In the genomic region with DNA sequence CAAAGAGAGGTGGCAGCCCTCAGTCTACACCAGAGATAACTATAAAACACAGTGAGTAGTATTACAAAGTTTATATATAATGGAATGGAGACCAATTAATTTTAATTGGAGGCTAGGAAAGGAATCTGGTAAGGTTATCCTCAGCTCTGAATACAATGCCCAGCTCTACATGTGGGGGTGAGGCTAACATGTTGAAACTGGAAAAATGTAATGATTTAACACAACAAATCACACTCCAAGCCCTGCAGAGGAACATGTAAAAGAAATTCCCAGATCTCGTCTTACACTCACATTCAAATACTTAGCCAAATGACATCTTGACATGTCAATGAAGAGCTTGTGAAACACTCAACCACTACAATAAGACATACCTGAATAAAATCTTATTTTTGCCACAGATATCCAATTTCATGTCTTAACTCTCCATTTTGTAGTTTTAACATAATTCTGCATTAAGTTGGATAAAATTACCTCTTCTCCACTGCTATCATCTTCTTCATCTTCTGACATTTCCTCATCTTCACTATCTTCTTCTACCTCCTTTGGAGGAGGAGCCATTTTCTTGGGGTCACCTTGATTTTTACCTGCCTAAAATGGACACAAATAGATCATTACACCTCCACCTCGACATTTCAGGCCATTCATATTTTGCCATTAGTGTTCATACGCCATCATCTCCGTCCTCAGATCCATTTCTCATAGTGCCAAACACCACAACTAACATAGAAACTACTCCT, we compare ENCODE assay signal across 8 cellular contexts. TPM values are rescaled to one million over a fixed set of nuclear protein-coding genes. Genes with fewer than 3 reads are reported as not detected.
DNase-seq lines count a peak whose midpoint lies in the region; FAIRE-seq and TF ChIP-seq lines count a peak whose summit lies in the region.

No MANE protein-coding gene starts in this region.

- TF ChIP-seq CTCF in endothelial cell of umbilical vein (IDR thresholded peaks at IDR 0.05; ENCODE audit: extremely low read depth in 1 of 2, insufficient read depth in 1 of 2, low read depth in 1 of 2, low read length in 2 of 2), result no peak
- TF ChIP-seq CTCF in neutrophil (IDR thresholded peaks at IDR 0.05), result no peak

- H3K9me1 ChIP-seq in endothelial cell of umbilical vein (replicated peaks; ENCODE audit: control insufficient read depth, extremely low read depth, insufficient read depth, low read length), result no peaks in the 10 kb centered on the region

- H3K36me3 Mint-ChIP-seq in CD4-positive, alpha-beta memory T cell, result peaks cover 47 to 58% of the 10 kb centered on the region in 2 donors

- intact Hi-C loops in CD4-positive, alpha-beta memory T cell (cut with micrococcal nuclease), result loop anchor here (5.0 kb wide), 1 partner anchor 139 kb away; no protein-coding TSS in a partner anchor
- intact Hi-C loops in endothelial cell of umbilical vein (cut with micrococcal nuclease), result loop anchor here (5.0 kb wide), 2 partner anchors 94 to 204 kb away; no protein-coding TSS in a partner anchor

- DNase-seq in CD4-positive, alpha-beta memory T cell, result no peak
- DNase-seq in NT2/D1 (ENCODE audit: low read depth, low spot score) (no peak), endothelial cell of umbilical vein (ENCODE audit: low read depth, low spot score) (no peak), KG1 (lab: John Stamatoyannopoulos, UW) (no peak), GM19240 (ENCODE audit: insufficient read length, low spot score) (no peak), COLO668 (lab: John Stamatoyannopoulos, UW; ENCODE audit: unreplicated experiment) (no peak)
- DNase-seq in activated effector memory CD4-positive, alpha-beta T cell treated with Interleukin-2 at 50 U/mL for 16 hours, result no peak

- H3K4me1 Mint-ChIP-seq in CD4-positive, alpha-beta memory T cell, result peaks cover 36 to 68% (median 50%) of the 10 kb centered on the region in 4 donors

- H3K9me3 ChIP-seq in CD4-positive, alpha-beta memory T cell (ENCODE audit: control insufficient read depth in 1 of 2, low read length in 2 of 2), result no peaks in the 10 kb centered on the region
- H3K9me3 ChIP-seq in NT2/D1 (ENCODE audit: insufficient read depth, low read length), result no peaks in the 10 kb centered on the region
- no peaks in the 10 kb centered on the region for H3K9me3 ChIP-seq in endothelial cell of umbilical vein (replicated peaks; ENCODE audit: control insufficient read depth, insufficient read depth, low read length)
- no peaks in the 10 kb centered on the region for H3K9me3 ChIP-seq in neutrophil

- H3K4me1 ChIP-seq in CD4-positive, alpha-beta memory T cell (ENCODE audit: insufficient read depth, low read length), result peaks cover 51% of the 10 kb centered on the region
- H3K4me1 ChIP-seq in NT2/D1 (ENCODE audit: insufficient read depth, insufficient read length) (peaks cover 10% of the 10 kb centered on the region), endothelial cell of umbilical vein (ENCODE audit: control insufficient read depth, extremely low read depth, insufficient read depth, low read length) (peaks cover 20% of the 10 kb centered on the region), neutrophil (ENCODE audit: control insufficient read depth in 1 of 2, insufficient read depth in 1 of 2, low read depth in 1 of 2, low read length in 1 of 2) (peaks cover 24 to 32% of the 10 kb centered on the region in 2 experiments)

- H3K4me3 Mint-ChIP-seq in CD4-positive, alpha-beta memory T cell, result peak overlapping the region; percentile 92 to 98 (median 96)

- dilution Hi-C loops in endothelial cell of umbilical vein (cut with MboI; ENCODE audit: extremely low pct_ligation_motif_present, low sequenced_read_pairs), result loop anchor here (25.0 kb wide), 1 partner anchor 376 kb away; no protein-coding TSS in a partner anchor

- TF ChIP-seq POLR2A in endothelial cell of umbilical vein (IDR thresholded peaks at IDR 0.05; ENCODE audit: low read depth, low read length), result no peak

- TSS peak; percentile 13 for BruUV-seq in endothelial cell of umbilical vein (replicated peaks; lab: Mats Ljungman, UMichigan)

- peaks cover 55% of the 10 kb centered on the region for H3K36me3 ChIP-seq in CD4-positive, alpha-beta memory T cell (ENCODE audit: insufficient read depth, low read length)
- peaks cover 62% of the 10 kb centered on the region for H3K36me3 ChIP-seq in NT2/D1 (ENCODE audit: insufficient read depth, insufficient read length, low read length)
- peaks cover 35 to 42% of the 10 kb centered on the region in 2 experiments for H3K36me3 ChIP-seq in endothelial cell of umbilical vein (ENCODE audit: control insufficient read depth in 2 of 2, extremely low read depth in 1 of 2, insufficient read depth in 2 of 2, low read length in 2 of 2)
- peaks cover 40% of the 10 kb centered on the region for H3K36me3 ChIP-seq in neutrophil

- peaks cover 61% of the 10 kb centered on the region for H3K79me2 ChIP-seq in endothelial cell of umbilical vein (ENCODE audit: control insufficient read depth, insufficient read depth, low read length)

- H3K27me3 Mint-ChIP-seq in CD4-positive, alpha-beta memory T cell, result peaks cover 0 to 3% of the 10 kb centered on the region in 2 donors

- POLR2A ChIA-PET in CD4-positive, alpha-beta memory T cell (lab: Charles Lee; ENCODE audit: partially characterized antibody), result interaction anchor here (0.7 to 9.2 kb wide), 11 partner anchors 9 to 245 kb away, joined by 3 to 128 read pairs (median 15); a partner anchor contains a TSS
- POLR2A ChIA-PET in endothelial cell of umbilical vein (lab: Charles Lee), result interaction anchor here (1.1 to 2.9 kb wide), 3 partner anchors 9 to 50 kb away, joined by 3 to 50 read pairs (median 42); no protein-coding TSS in a partner anchor

- peaks cover 0 to 5% (median 0%) of the 10 kb centered on the region in 8 donors for H3K9me3 Mint-ChIP-seq in CD4-positive, alpha-beta memory T cell

- H2AFZ ChIP-seq in endothelial cell of umbilical vein (ENCODE audit: low read depth, low read length), result no peak overlapping the region

- no peak for FAIRE-seq in endothelial cell of umbilical vein (lab: Jason Lieb, UNC)

- H3K27ac ChIP-seq in CD4-positive, alpha-beta memory T cell (ENCODE audit: low read depth, low read length), result peak overlapping the region; percentile 96
- peak overlapping the region; percentile 79 for H3K27ac ChIP-seq in endothelial cell of umbilical vein (ENCODE audit: insufficient read depth, low read depth, low read length)
- peak overlapping the region; percentile 94 for H3K27ac ChIP-seq in neutrophil

- peaks cover 13% of the 10 kb centered on the region for H4K20me1 ChIP-seq in endothelial cell of umbilical vein (replicated peaks; ENCODE audit: control insufficient read depth, extremely low read depth, insufficient read depth, low read length)

- peak overlapping the region; percentile 99 to 100 (median 99) for H3K27ac Mint-ChIP-seq in CD4-positive, alpha-beta memory T cell

- peak overlapping the region; percentile 100 for H3K9ac ChIP-seq in NT2/D1 (ENCODE audit: insufficient read length, low read depth)
- H3K9ac ChIP-seq in endothelial cell of umbilical vein (replicated peaks; ENCODE audit: extremely low read depth, insufficient read depth, low read length), result peak overlapping the region; percentile 86

- H3K4me3 ChIP-seq in CD4-positive, alpha-beta memory T cell (ENCODE audit: low read length in 2 of 2), result peak overlapping the region; percentile 64 to 92
- H3K4me3 ChIP-seq in NT2/D1 (ENCODE audit: insufficient read length, low read depth), result peak overlapping the region; percentile 99
- peak overlapping the region; percentile 93 to 99 (median 96) for H3K4me3 ChIP-seq in endothelial cell of umbilical vein (replicated peaks in 1 of 3; ENCODE audit: insufficient read depth in 1 of 3, low read depth in 1 of 3, low read length in 3 of 3)
- H3K4me3 ChIP-seq in neutrophil (ENCODE audit: low read depth in 1 of 2, low read length in 1 of 2), result peak overlapping the region; percentile 98

- H3K27me3 ChIP-seq in CD4-positive, alpha-beta memory T cell (ENCODE audit: insufficient read depth, low read length), result no peaks in the 10 kb centered on the region
- H3K27me3 ChIP-seq in NT2/D1 (ENCODE audit: insufficient read depth, insufficient read length) (no peaks in the 10 kb centered on the region), endothelial cell of umbilical vein (ENCODE audit: control insufficient read depth in 2 of 2, insufficient read depth in 2 of 2, low read length in 2 of 2) (no peaks in the 10 kb centered on the region), neutrophil (no peaks in the 10 kb centered on the region)

- CTCF ChIA-PET in CD4-positive, alpha-beta memory T cell (lab: Charles Lee; ENCODE audit: partially characterized antibody), result interaction anchor here (0.9 to 10.2 kb wide), 5 partner anchors 10 to 360 kb away, joined by 3 to 111 read pairs (median 5); no protein-coding TSS in a partner anchor
- CTCF ChIA-PET in endothelial cell of umbilical vein (lab: Charles Lee), result interaction anchor here (1.0 to 5.3 kb wide), 3 partner anchors 11 to 54 kb away, joined by 3 to 53 read pairs (median 36); no protein-coding TSS in a partner anchor

- peak overlapping the region; percentile 99 for H3K4me2 ChIP-seq in endothelial cell of umbilical vein (ENCODE audit: insufficient read depth, low read length)

TF ChIP-seq in endothelial cell of umbilical vein, 7 proteins besides CTCF, POLR2A, EP300 and RAD21:
- TF ChIP-seq FOS (IDR thresholded peaks at IDR 0.05; ENCODE audit: borderline replicate concordance, insufficient read depth, low read length) (no peak), JUN (IDR thresholded peaks at IDR 0.05; ENCODE audit: borderline replicate concordance, insufficient read depth, insufficient read length, low read depth) (no peak), EZH2 (IDR thresholded peaks at IDR 0.05; ENCODE audit: borderline replicate concordance, low read depth, low read length, severe bottlenecking) (no peak), POLR2AphosphoS5 (IDR thresholded peaks at IDR 0.05; ENCODE audit: insufficient read depth, low read depth, low read length) (no peak), MYC (IDR thresholded peaks at IDR 0.05; ENCODE audit: low read depth, low read length) (no peak), GATA2 (IDR thresholded peaks at IDR 0.05; ENCODE audit: insufficient read depth, insufficient read length, low read depth, low read length) (no peak)
- TF ChIP-seq, protein P1, sequence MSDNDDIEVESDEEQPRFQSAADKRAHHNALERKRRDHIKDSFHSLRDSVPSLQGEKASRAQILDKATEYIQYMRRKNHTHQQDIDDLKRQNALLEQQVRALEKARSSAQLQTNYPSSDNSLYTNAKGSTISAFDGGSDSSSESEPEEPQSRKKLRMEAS (IDR thresholded peaks at IDR 0.05; ENCODE audit: insufficient read depth, insufficient read length), result no peak

RNA-seq across cellular contexts. Expression of a gene that starts 1.4 kb away (rescaled TPM):
- total RNA-seq in CD4-positive, alpha-beta memory T cell, result 100 to 1,000 TPM; 380 to 390 TPM
- 100 to 1,000 TPM; 150 to 593 TPM for polyA plus RNA-seq in CD4-positive, alpha-beta memory T cell
- total RNA-seq in endothelial cell of umbilical vein, result 701 and 708 TPM in 2 replicates
- polyA plus RNA-seq in endothelial cell of umbilical vein, result 14.9 and 35.3 TPM in 2 replicates
- 182 and 245 TPM in 2 replicates for polyA plus RNA-seq in endothelial cell of umbilical vein (2011; cell fraction: cytosol; rRNA removed)
- polyA plus RNA-seq in endothelial cell of umbilical vein (2011; cell fraction: nucleus; rRNA removed), result 218 and 255 TPM in 2 replicates
- polyA plus RNA-seq in endothelial cell of umbilical vein (2012), result 387 and 534 TPM in 2 replicates
- polyA minus RNA-seq in endothelial cell of umbilical vein, result 52.9 and 85.0 TPM in 2 replicates
- polyA minus RNA-seq in endothelial cell of umbilical vein (2011; cell fraction: cytosol; rRNA and poly(A)+ RNA removed), result 60.8 TPM
- 69.6 and 83.4 TPM in 2 replicates for polyA minus RNA-seq in endothelial cell of umbilical vein (2011; cell fraction: nucleus; rRNA and poly(A)+ RNA removed)
